In the genomic region with DNA sequence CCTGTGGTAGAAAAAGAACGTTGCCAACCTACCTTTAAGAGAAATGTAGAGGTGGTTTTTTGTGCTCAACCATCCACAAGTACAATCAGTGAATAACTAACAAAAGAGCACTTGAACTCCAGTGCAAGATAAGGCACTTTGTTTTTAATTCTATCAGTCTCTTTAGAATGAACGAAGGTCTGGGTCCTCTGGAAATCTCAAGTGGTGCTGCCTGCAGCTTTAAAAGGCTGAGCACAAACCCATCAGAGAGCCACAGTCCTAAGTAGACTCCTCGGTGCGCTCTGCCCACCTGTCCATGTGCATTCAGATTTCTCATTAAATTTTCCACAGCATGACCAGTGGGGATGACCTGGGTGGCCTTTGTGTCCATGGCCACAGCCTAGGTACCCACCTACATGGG, we compare ENCODE assay signal across 17 cellular contexts.
"Had no signal": no experiment of that assay in that cellular context is flagged by ENCODE, and none has a peak within 500 bp of the region (broad histone marks: within the 10 kb centered on the region; RNA-seq: fewer than 3 reads in every experiment).

No MANE protein-coding gene starts in this region.

- H3K9me3 ChIP-seq: body of pancreas, gastroesophageal sphincter, heart left ventricle, thyroid gland had no signal

- H3K4me3 ChIP-seq: body of pancreas, coronary artery, gastroesophageal sphincter, heart left ventricle, thyroid gland had no signal

- DNase-seq: activated CD4-positive, alpha-beta T cell treated with anti-CD3 and anti-CD28 coated beads, Interleukin-2, amount 10 ng/mL, durations not matched to agents 24 days and 14 days; activated CD4-positive, CD25-positive, alpha-beta regulatory T cell; activated CD8-positive, alpha-beta T cell treated with anti-CD3 and anti-CD28 coated beads, Interleukin-2, amount 10 ng/mL, durations not matched to agents 7 days and 5 days; activated naive CD4-positive, alpha-beta T cell treated with anti-CD3 and anti-CD28 coated beads for 36 hours; activated T-cell treated with anti-CD3 and anti-CD28 coated beads, Interleukin-2, amount 50 U/mL, for 24 hours; body of pancreas; heart left ventricle; mesendoderm; naive thymus-derived CD8-positive, alpha-beta T cell; nucleus accumbens; posterior cingulate gyrus; stimulated activated CD4-positive, alpha-beta T cell treated with anti-CD3 and anti-CD28 coated beads, Interleukin-12 subunit alpha, Interleukin-12 subunit beta, amount 100 ng/mL, for 4 hours; stimulated activated CD4-positive, alpha-beta T cell treated with anti-CD3 and anti-CD28 coated beads, Interleukin-1b, Interleukin-23, amount 100 ng/mL, for 48 hours; stimulated activated naive CD4-positive, alpha-beta T cell treated with Interleukin-2 at 50 U/mL for 16 hours; thyroid gland had no signal

- H3K27me3 ChIP-seq: body of pancreas, gastroesophageal sphincter, heart left ventricle, thyroid gland had no signal

- H3K27ac ChIP-seq: body of pancreas, coronary artery, gastroesophageal sphincter, heart left ventricle, thyroid gland had no signal

- ATAC-seq: activated CD8-positive, alpha-beta T cell treated with anti-CD3 and anti-CD28 coated beads, Interleukin-2, amount 10 ng/mL, durations not matched to agents 7 days and 5 days; body of pancreas; gastroesophageal sphincter; heart left ventricle; naive thymus-derived CD8-positive, alpha-beta T cell had no signal

- H3K4me1 ChIP-seq: gastroesophageal sphincter had no signal
